22 cellular contexts compared by ENCODE assay signal in the genomic region with DNA sequence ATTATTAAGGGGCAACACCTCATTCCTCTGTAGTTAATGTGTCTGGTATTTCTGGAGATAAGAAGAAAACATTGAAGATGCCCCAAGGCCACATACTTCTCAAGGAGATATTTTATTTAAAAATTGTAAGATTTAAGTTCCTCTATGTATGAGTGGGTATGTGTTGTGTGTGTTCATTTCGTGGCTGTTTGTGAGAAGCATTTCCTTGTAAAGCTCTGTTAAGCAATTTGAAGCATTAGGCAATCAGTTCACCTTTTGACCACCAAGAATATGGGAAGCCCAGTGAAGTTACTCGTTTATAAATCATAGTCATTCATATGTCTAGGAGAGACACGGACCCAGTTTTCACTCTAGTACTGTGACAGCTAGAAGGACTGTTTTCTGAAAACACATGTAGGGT.
DNase-seq lines count a peak whose midpoint lies in the region; ATAC-seq and TF ChIP-seq lines count a peak whose summit lies in the region.
"Had no signal": no experiment of that assay in that cellular context is flagged by ENCODE, and none has a peak within 500 bp of the region (broad histone marks: within the 10 kb centered on the region; RNA-seq: fewer than 3 reads in every experiment).

No MANE protein-coding gene starts in this region.

- H3K36me3 ChIP-seq in breast epithelium (no peaks in the 10 kb centered on the region), neural cell (ENCODE audit: insufficient read depth, low read length) (no peaks in the 10 kb centered on the region)
- H3K36me3 ChIP-seq: BE2C, HAP-1 had no signal

- TF ChIP-seq EP300 in neural cell (conservative IDR thresholded peaks at IDR 0.05; ENCODE audit: poor library complexity, severe bottlenecking) = no peak

- TF ChIP-seq RAD21 in neural cell (conservative IDR thresholded peaks at IDR 0.05) = no peak

- H3K27ac Mint-ChIP-seq in MCF 10A (ENCODE audit: low read depth, unreplicated experiment) (no peak overlapping the region), chondrocyte (ENCODE audit: unreplicated experiment) (peak overlapping the region; percentile 28)
- H3K27ac Mint-ChIP-seq in activated naive CD8-positive, alpha-beta T cell treated with anti-CD3 and anti-CD28 coated beads, Interleukin-2, amount 50 U/mL, for 24 hours = no peak overlapping the region
- H3K27ac Mint-ChIP-seq: CD4-positive, alpha-beta T cell had no signal

- no peak overlapping the region for H3K4me2 ChIP-seq in neural cell (ENCODE audit: low read length)

- H3K4me3 Mint-ChIP-seq in MCF 10A (ENCODE audit: unreplicated experiment) = no peak overlapping the region
- H3K4me3 Mint-ChIP-seq in chondrocyte (ENCODE audit: unreplicated experiment) = no peak overlapping the region
- no peak overlapping the region for H3K4me3 Mint-ChIP-seq in activated naive CD8-positive, alpha-beta T cell treated with anti-CD3 and anti-CD28 coated beads, Interleukin-2, amount 50 U/mL, for 24 hours
- H3K4me3 Mint-ChIP-seq: CD4-positive, alpha-beta T cell had no signal

- no peak for TF ChIP-seq POLR2A in breast epithelium (IDR thresholded peaks at IDR 0.05)

- CTCF ChIA-PET in MCF 10A (lab: Yijun Ruan, JAX) = interaction anchor here (0.6 to 0.8 kb wide), 2 partner anchors 19 to 407 kb away, joined by 3 read pairs; no protein-coding TSS in a partner anchor

- no peak overlapping the region for H3K9ac ChIP-seq in neural cell (ENCODE audit: low read length)

- H4K20me1 ChIP-seq in neural cell (ENCODE audit: insufficient read depth) = no peaks in the 10 kb centered on the region

- H3K4me1 Mint-ChIP-seq in MCF 10A (ENCODE audit: insufficient read depth, unreplicated experiment) (no peaks in the 10 kb centered on the region), chondrocyte (ENCODE audit: low read depth) (peaks cover 30% of the 10 kb centered on the region)
- H3K4me1 Mint-ChIP-seq in activated naive CD8-positive, alpha-beta T cell treated with anti-CD3 and anti-CD28 coated beads, Interleukin-2, amount 50 U/mL, for 24 hours = no peaks in the 10 kb centered on the region

- BruUV-seq in MCF 10A (replicated peaks; lab: Mats Ljungman, UMichigan) = no TSS peak

- H3K4me1 ChIP-seq in breast epithelium = no peaks in the 10 kb centered on the region
- H3K4me1 ChIP-seq: BE2C, Caco-2, HAP-1 had no signal

- no peaks in the 10 kb centered on the region for H3K79me2 ChIP-seq in neural cell (replicated peaks; ENCODE audit: insufficient read depth, low read length)

- no peak for ATAC-seq in activated naive CD8-positive, alpha-beta T cell treated with anti-CD3 and anti-CD28 coated beads, Interleukin-2, amount 50 U/mL, for 24 hours
- no peak for ATAC-seq in GM18858 (IDR thresholded peaks at IDR 0.05; ENCODE audit: unreplicated experiment)

- no peaks in the 10 kb centered on the region for H3F3A ChIP-seq in neural cell (ENCODE audit: insufficient read depth, low read length, poor library complexity, severe bottlenecking)

- H3K27ac ChIP-seq in breast epithelium (no peak overlapping the region), neural cell (ENCODE audit: low read length) (peak overlapping the region; percentile 68)
- H3K27ac ChIP-seq: SK-N-MC had no signal

- H3K4me3 ChIP-seq in breast epithelium = no peak overlapping the region
- H3K4me3 ChIP-seq in neural cell (ENCODE audit: low read length) = no peak overlapping the region
- H3K4me3 ChIP-seq: HAP-1, SK-N-MC had no signal

- no peaks in the 10 kb centered on the region for H3K9me3 Mint-ChIP-seq in MCF 10A (ENCODE audit: unreplicated experiment)
- no peaks in the 10 kb centered on the region for H3K9me3 Mint-ChIP-seq in chondrocyte (ENCODE audit: low read depth)
- H3K9me3 Mint-ChIP-seq in activated naive CD8-positive, alpha-beta T cell treated with anti-CD3 and anti-CD28 coated beads, Interleukin-2, amount 50 U/mL, for 24 hours = no peaks in the 10 kb centered on the region

- peak; percentile 22 for DNase-seq in MCF 10A (ENCODE audit: unreplicated experiment)
- DNase-seq in breast epithelium (ENCODE audit: low spot score in 2 of 2) = no peak
- no peak for DNase-seq in chondrocyte (ENCODE audit: low spot score)
- DNase-seq in HUDEP-2 (lab: John Stamatoyannopoulos, UW; ENCODE audit: unreplicated experiment in 76 of 76) = no peak
- no peak for DNase-seq in RKO (ENCODE audit: low spot score)
- no peak for DNase-seq in activated naive CD8-positive, alpha-beta T cell treated with anti-CD3 and anti-CD28 coated beads, Interleukin-2, amount 50 U/mL, for 24 hours
- DNase-seq: BE2C; Caco-2; CD4-positive, alpha-beta T cell; DMS153; GDM1; KBM-7; NCI-H1417 treated with DMSO at 0.1 percent for 48 hours; NCI-H2029; NCI-H446; NCI-H69; OCI-M1; SHP77 had no signal

- TF ChIP-seq CTCF in MCF 10A (IDR thresholded peaks at IDR 0.05; ENCODE audit: unreplicated experiment) = no peak
- no peak for TF ChIP-seq CTCF in breast epithelium (IDR thresholded peaks at IDR 0.05)
- TF ChIP-seq CTCF in chondrocyte (IDR thresholded peaks at IDR 0.05) = no peak
- no peak for TF ChIP-seq CTCF in neural cell (IDR thresholded peaks at IDR 0.05; ENCODE audit: poor library complexity, severe bottlenecking)

- no peak overlapping the region for H2AFZ ChIP-seq in neural cell (ENCODE audit: low read depth, low read length)

- intact Hi-C loops in MCF 10A (cut with micrococcal nuclease) (no loop called here), breast epithelium (cut with DNase I; ENCODE audit: low total_unique reads) (no loop called here)

- no peaks in the 10 kb centered on the region for H3K9me2 ChIP-seq in neural cell (ENCODE audit: insufficient read depth, low read length)

- no peaks in the 10 kb centered on the region for H3K27me3 ChIP-seq in breast epithelium
- no peaks in the 10 kb centered on the region for H3K27me3 ChIP-seq in neural cell (ENCODE audit: insufficient read depth, low read depth, low read length)
- H3K27me3 ChIP-seq: BE2C had no signal

- POLR2A ChIA-PET in MCF 10A (lab: Yijun Ruan, JAX) = no interaction called here

- H3K36me3 Mint-ChIP-seq in MCF 10A (ENCODE audit: insufficient read depth, unreplicated experiment) (no peaks in the 10 kb centered on the region), chondrocyte (ENCODE audit: low read depth) (no peaks in the 10 kb centered on the region)
- no peaks in the 10 kb centered on the region for H3K36me3 Mint-ChIP-seq in activated naive CD8-positive, alpha-beta T cell treated with anti-CD3 and anti-CD28 coated beads, Interleukin-2, amount 50 U/mL, for 24 hours (ENCODE audit: low read depth)

- H3K9me3 ChIP-seq in breast epithelium (no peaks in the 10 kb centered on the region), neural cell (ENCODE audit: low read length) (no peaks in the 10 kb centered on the region)
- H3K9me3 ChIP-seq: BE2C, Caco-2, HAP-1 had no signal

- H3K27me3 Mint-ChIP-seq in MCF 10A (ENCODE audit: insufficient read depth, unreplicated experiment) (no peaks in the 10 kb centered on the region), chondrocyte (ENCODE audit: low read depth) (no peaks in the 10 kb centered on the region)
- no peaks in the 10 kb centered on the region for H3K27me3 Mint-ChIP-seq in activated naive CD8-positive, alpha-beta T cell treated with anti-CD3 and anti-CD28 coated beads, Interleukin-2, amount 50 U/mL, for 24 hours
- H3K27me3 Mint-ChIP-seq: CD4-positive, alpha-beta T cell had no signal

TF ChIP-seq in neural cell, 6 proteins besides CTCF, POLR2A, EP300 and RAD21:
- TF ChIP-seq TAF1 (IDR thresholded peaks at IDR 0.05; ENCODE audit: low read depth) = no peak
- no peak for TF ChIP-seq MXI1 (conservative IDR thresholded peaks at IDR 0.05; ENCODE audit: poor library complexity, severe bottlenecking)
- TF ChIP-seq EZH2 (IDR thresholded peaks at IDR 0.05; ENCODE audit: borderline replicate concordance, insufficient read depth, low read length, poor library complexity, severe bottlenecking) = no peak
- TF ChIP-seq, protein P1, sequence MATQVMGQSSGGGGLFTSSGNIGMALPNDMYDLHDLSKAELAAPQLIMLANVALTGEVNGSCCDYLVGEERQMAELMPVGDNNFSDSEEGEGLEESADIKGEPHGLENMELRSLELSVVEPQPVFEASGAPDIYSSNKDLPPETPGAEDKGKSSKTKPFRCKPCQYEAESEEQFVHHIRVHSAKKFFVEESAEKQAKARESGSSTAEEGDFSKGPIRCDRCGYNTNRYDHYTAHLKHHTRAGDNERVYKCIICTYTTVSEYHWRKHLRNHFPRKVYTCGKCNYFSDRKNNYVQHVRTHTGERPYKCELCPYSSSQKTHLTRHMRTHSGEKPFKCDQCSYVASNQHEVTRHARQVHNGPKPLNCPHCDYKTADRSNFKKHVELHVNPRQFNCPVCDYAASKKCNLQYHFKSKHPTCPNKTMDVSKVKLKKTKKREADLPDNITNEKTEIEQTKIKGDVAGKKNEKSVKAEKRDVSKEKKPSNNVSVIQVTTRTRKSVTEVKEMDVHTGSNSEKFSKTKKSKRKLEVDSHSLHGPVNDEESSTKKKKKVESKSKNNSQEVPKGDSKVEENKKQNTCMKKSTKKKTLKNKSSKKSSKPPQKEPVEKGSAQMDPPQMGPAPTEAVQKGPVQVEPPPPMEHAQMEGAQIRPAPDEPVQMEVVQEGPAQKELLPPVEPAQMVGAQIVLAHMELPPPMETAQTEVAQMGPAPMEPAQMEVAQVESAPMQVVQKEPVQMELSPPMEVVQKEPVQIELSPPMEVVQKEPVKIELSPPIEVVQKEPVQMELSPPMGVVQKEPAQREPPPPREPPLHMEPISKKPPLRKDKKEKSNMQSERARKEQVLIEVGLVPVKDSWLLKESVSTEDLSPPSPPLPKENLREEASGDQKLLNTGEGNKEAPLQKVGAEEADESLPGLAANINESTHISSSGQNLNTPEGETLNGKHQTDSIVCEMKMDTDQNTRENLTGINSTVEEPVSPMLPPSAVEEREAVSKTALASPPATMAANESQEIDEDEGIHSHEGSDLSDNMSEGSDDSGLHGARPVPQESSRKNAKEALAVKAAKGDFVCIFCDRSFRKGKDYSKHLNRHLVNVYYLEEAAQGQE (IDR thresholded peaks at IDR 0.05; ENCODE audit: borderline replicate concordance) = no peak
- no peak for TF ChIP-seq POLR2AphosphoS5 (IDR thresholded peaks at IDR 0.05)
- TF ChIP-seq SMC3 (conservative IDR thresholded peaks at IDR 0.05; ENCODE audit: poor library complexity) = no peak
